Comparison of ENCODE assay signal across 9 cellular contexts in genomic region chr10:100829103-100829870, GRCh38.
A peak's percentile ranks its signal among the peaks of the same experiment; 100 is the strongest.
DNase-seq lines count a peak whose midpoint lies in the region; ATAC-seq, FAIRE-seq and TF ChIP-seq lines count a peak whose summit lies in the region.
"Had no signal": no experiment of that assay in that cellular context is flagged by ENCODE, and none has a peak within 500 bp of the region (broad histone marks: within the 10 kb centered on the region; RNA-seq: fewer than 3 reads in every experiment).

No MANE protein-coding gene starts in this region.

- peaks cover 6% of the 10 kb centered on the region; the same call in 1 of the 2 replicates for H3K4me1 ChIP-seq in ES-I3 (ENCODE audit: insufficient read depth, low read length)
- H3K4me1 ChIP-seq in SJSA1 (replicated peaks) = peaks cover 30% of the 10 kb centered on the region
- H3K4me1 ChIP-seq in heart left ventricle = peaks cover 7 to 43% (median 23%) of the 10 kb centered on the region in 12 donors

- peak in 1 of 2 experiments; percentile 13 for DNase-seq in SJSA1 (ENCODE audit: low read depth in 1 of 2, low spot score in 2 of 2)
- DNase-seq in heart left ventricle = no peak
- no peak for DNase-seq in skeletal muscle cell (ENCODE audit: low read depth)
- no peak for DNase-seq in GM12892 (ENCODE audit: insufficient read length)
- DNase-seq in DMS79 (lab: John Stamatoyannopoulos, UW) = no peak
- DNase-seq in NAMALWA (ENCODE audit: low spot score) = no peak
- no peak for DNase-seq in DMS79 treated with DMSO at 0.1 percent for 48 hours (lab: John Stamatoyannopoulos, UW)
- DNase-seq: NCI-H1436 treated with DMSO at 0.1 percent for 48 hours had no signal

- peak overlapping the region; percentile 28; the same call in 1 of the 2 replicates for H3K9ac ChIP-seq in ES-I3 (ENCODE audit: low read depth, low read length)

- intact Hi-C loops in heart left ventricle (cut with DNase I) = no loop called here

- TF ChIP-seq POLR2A in heart left ventricle (IDR thresholded peaks at IDR 0.05) (no peak), GM12892 (IDR thresholded peaks at IDR 0.05; ENCODE audit: low read depth, low read length) (no peak)

- 3 to 6% (median 5%) methylated on average over 57 to 58 of the region's 58 CpGs for WGBS in heart left ventricle, 4 donors

- no peak overlapping the region for H3K27ac ChIP-seq in SJSA1
- H3K27ac ChIP-seq in heart left ventricle = no peak overlapping the region

- peak in 1 of 12 donors; percentile 4 for TF ChIP-seq CTCF in heart left ventricle (IDR thresholded peaks at IDR 0.05)

- H3K9me3 ChIP-seq in ES-I3 (ENCODE audit: control insufficient read depth, insufficient read depth, low read length) (no peaks in the 10 kb centered on the region; the same call in 1 of the 2 replicates), SJSA1 (replicated peaks) (peaks cover 3% of the 10 kb centered on the region; the same call in 1 of the 2 replicates), heart left ventricle (no peaks in the 10 kb centered on the region)

- FAIRE-seq in GM12892 (lab: Jason Lieb, UNC) = no peak

- no peak for ATAC-seq in heart left ventricle

- H3K4me3 ChIP-seq in SJSA1 (peak overlapping the region; percentile 18), heart left ventricle (peak overlapping the region; percentile 12 to 50 (median 41)), skeletal muscle cell (ENCODE audit: low read depth, low read length) (peak overlapping the region; percentile 13)

- H3K36me3 ChIP-seq in ES-I3 (ENCODE audit: insufficient read depth, low read length) (no peaks in the 10 kb centered on the region), SJSA1 (no peaks in the 10 kb centered on the region), heart left ventricle (no peaks in the 10 kb centered on the region)

- H3K27me3 ChIP-seq in SJSA1 (replicated peaks) (peaks cover 99% of the 10 kb centered on the region), heart left ventricle (peaks cover 55 to 98% (median 77%) of the 10 kb centered on the region in 9 donors)
